ENCODE assay signal across 26 cellular contexts in the genomic region with DNA sequence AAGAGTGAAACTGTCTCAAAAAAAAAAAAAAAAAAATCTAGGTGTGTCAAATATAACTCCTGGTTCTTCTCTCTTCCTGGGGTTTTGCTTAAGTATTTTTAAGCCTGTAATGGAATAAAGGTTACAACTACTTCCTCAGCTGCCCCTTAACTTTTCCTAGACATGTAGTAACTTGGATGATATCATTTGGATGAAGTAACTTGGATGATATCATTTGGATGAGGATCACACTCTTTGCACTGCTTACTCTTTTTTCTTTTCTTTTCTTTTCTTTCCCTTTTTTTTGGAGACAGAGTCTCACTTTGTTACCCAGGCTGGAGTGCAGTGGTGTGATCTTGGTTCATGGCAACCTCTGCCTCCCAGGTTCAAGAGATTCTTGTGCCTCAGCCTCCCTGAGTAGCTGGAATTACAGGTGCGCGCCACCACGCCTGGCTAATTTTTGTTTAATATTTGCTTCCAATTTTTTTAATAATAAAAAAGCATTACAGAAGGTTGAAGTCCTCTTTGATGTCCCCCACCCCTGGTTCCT. TPM values are rescaled to one million over a fixed set of nuclear protein-coding genes. Genes with fewer than 3 reads are reported as not detected.
DNase-seq lines count a peak whose midpoint lies in the region; ATAC-seq and TF ChIP-seq lines count a peak whose summit lies in the region.
"Had no signal": no experiment of that assay in that cellular context is flagged by ENCODE, and none has a peak within 500 bp of the region (broad histone marks: within the 10 kb centered on the region; RNA-seq: fewer than 3 reads in every experiment).

No MANE protein-coding gene starts in this region.

- no peak for TF ChIP-seq CTCF in Caco-2 (IDR thresholded peaks at IDR 0.05; ENCODE audit: insufficient read depth in 1 of 2, low read depth in 1 of 2, low read length in 1 of 2, severe bottlenecking in 1 of 2, unreplicated experiment in 1 of 2)
- no peak for TF ChIP-seq CTCF in HFFc6 (IDR thresholded peaks at IDR 0.05)
- TF ChIP-seq CTCF in coronary artery (IDR thresholded peaks at IDR 0.05) = no peak
- no peak for TF ChIP-seq CTCF in BE2C (IDR thresholded peaks at IDR 0.05; ENCODE audit: low read depth, low read length)

- peaks cover 10% of the 10 kb centered on the region for H3K9me3 Mint-ChIP-seq in Caco-2 (ENCODE audit: unreplicated experiment)
- H3K9me3 Mint-ChIP-seq in HFFc6 = no peaks in the 10 kb centered on the region
- H3K9me3 Mint-ChIP-seq: nephron had no signal

- H3K9me3 ChIP-seq in Caco-2 (no peaks in the 10 kb centered on the region), BE2C (no peaks in the 10 kb centered on the region)
- H3K9me3 ChIP-seq: heart right ventricle, SJCRH30 had no signal

- H3K4me3 Mint-ChIP-seq in Caco-2 (ENCODE audit: unreplicated experiment) (no peak overlapping the region), HFFc6 (no peak overlapping the region)
- H3K4me3 Mint-ChIP-seq: activated T-cell treated with anti-CD3 and anti-CD28 coated beads, Interleukin-2, amount 50 U/mL, for 4 hours had no signal

- BruUV-seq in Caco-2 (replicated peaks; lab: Mats Ljungman, UMichigan) = no TSS peak

- DNase-seq in Caco-2 (no peak), HFFc6 (no peak), coronary artery (ENCODE audit: low spot score) (peak; percentile 2), iris pigment epithelial cell (ENCODE audit: low read depth) (peak; percentile 33), BE2C (no peak), posterior vena cava (ENCODE audit: low spot score) (no peak), dermis blood vessel endothelial cell (no peak)
- DNase-seq: activated CD4-positive, alpha-beta T cell treated with anti-CD3 and anti-CD28 coated beads for 1 hour; activated naive CD4-positive, alpha-beta T cell treated with anti-CD3 and anti-CD28 coated beads, Interleukin-2, amount 50 U/mL, for 16 hours; activated T-cell treated with anti-CD3 and anti-CD28 coated beads, Interleukin-2, amount 50 U/mL, for 4 hours; effector memory CD4-positive, alpha-beta T cell; heart right ventricle; left ventricle myocardium superior; NCI-H1930; NCI-H345; NCI-H82; substantia nigra; T-helper 1 cell had no signal

- peak overlapping the region; percentile 94 for H3K27ac Mint-ChIP-seq in Caco-2 (ENCODE audit: unreplicated experiment)
- peak overlapping the region; percentile 43; the same call in 1 of the 2 replicates for H3K27ac Mint-ChIP-seq in HFFc6
- H3K27ac Mint-ChIP-seq: nephron had no signal

- H3K27me3 ChIP-seq in Caco-2 (replicated peaks; ENCODE audit: control insufficient read depth, insufficient read depth, low read length) (no peaks in the 10 kb centered on the region), BE2C (no peaks in the 10 kb centered on the region)
- H3K27me3 ChIP-seq: heart right ventricle, SJCRH30 had no signal

- H3K27me3 Mint-ChIP-seq in Caco-2 (ENCODE audit: insufficient read depth, unreplicated experiment) (no peaks in the 10 kb centered on the region), HFFc6 (ENCODE audit: insufficient read depth) (peaks cover 4% of the 10 kb centered on the region)

- H3K4me3 ChIP-seq in Caco-2 (ENCODE audit: low read depth, low read length) = no peak overlapping the region
- no peak overlapping the region for H3K4me3 ChIP-seq in coronary artery
- no peak overlapping the region for H3K4me3 ChIP-seq in BE2C (ENCODE audit: low read depth, low read length)
- H3K4me3 ChIP-seq: heart right ventricle, SJCRH30 had no signal

- intact Hi-C loops in Caco-2 (cut with micrococcal nuclease; ENCODE audit: unreplicated experiment) (no loop called here), posterior vena cava (cut with DNase I) (no loop called here)

- H3K4me1 Mint-ChIP-seq in Caco-2 (ENCODE audit: low read depth, unreplicated experiment) (peaks cover 25% of the 10 kb centered on the region), HFFc6 (ENCODE audit: low read depth) (peaks cover 33% of the 10 kb centered on the region)

- H3K27ac ChIP-seq in coronary artery = no peak overlapping the region
- H3K27ac ChIP-seq: C4-2B, heart right ventricle, KMS-11 had no signal

- CTCF ChIA-PET in Caco-2 (lab: Charles Lee) = no interaction called here

- ATAC-seq in GM18868 (IDR thresholded peaks at IDR 0.05; ENCODE audit: unreplicated experiment) = no peak
- ATAC-seq: activated T-cell treated with anti-CD3 and anti-CD28 coated beads, Interleukin-2, amount 50 U/mL, for 4 hours; heart right ventricle; left ventricle myocardium superior had no signal

- H3K4me1 ChIP-seq in Caco-2 (peaks cover 32% of the 10 kb centered on the region), BE2C (no peaks in the 10 kb centered on the region)

- H3K36me3 ChIP-seq in Caco-2 (ENCODE audit: control insufficient read depth, insufficient read depth, low read length) (no peaks in the 10 kb centered on the region), BE2C (no peaks in the 10 kb centered on the region)
- H3K36me3 ChIP-seq: heart right ventricle, SJCRH30 had no signal

- POLR2A ChIA-PET in Caco-2 (lab: Charles Lee) = interaction anchor here (0.8 kb wide), 1 partner anchor 285 kb away, joined by 4 read pairs; the partner anchor contains the start of gene COX14

- H3K36me3 Mint-ChIP-seq in Caco-2 (ENCODE audit: insufficient read depth, unreplicated experiment) (peaks cover 33% of the 10 kb centered on the region), HFFc6 (ENCODE audit: low read depth) (peaks cover 4% of the 10 kb centered on the region; the same call in 1 of the 2 replicates)

RNA-seq across cellular contexts. Expression of gene FAM186A, which starts 0.8 kb away (rescaled TPM):
- not detected in 2 replicates for total RNA-seq in Caco-2 (2022)
- not detected for total RNA-seq in HFFc6 (2021; fragmentation: NEBNext Ultra II Directional; extraction: Animal tissue kit (Norgen Biotek cat#: 25700))
- polyA plus RNA-seq in BE2C (2012; ENCODE audit: insufficient read depth, insufficient read length, low read depth) = not detected
- total RNA-seq in posterior vena cava = not detected
- total RNA-seq in dermis blood vessel endothelial cell = not detected in 2 replicates
- total RNA-seq: activated T-cell treated with anti-CD3 and anti-CD28 coated beads, Interleukin-2, amount 50 U/mL, for 4 hours; aorta; heart right ventricle; left ventricle myocardium superior; OCI-LY7 had no signal
- polyA plus RNA-seq: fibroblast of lung, heart right ventricle had no signal

RNA-seq across cellular contexts. Expression of gene LARP4, which starts 3.5 kb away (rescaled TPM):
- total RNA-seq in Caco-2 (2022) = 103 and 115 TPM in 2 replicates
- 10 to 100 TPM; 51.3 to 59.6 (median 57.2) TPM for total RNA-seq in HFFc6 (2021; fragmentation: NEBNext Ultra II Directional; extraction: Animal tissue kit (Norgen Biotek cat#: 25700))
- 26.5 TPM for polyA plus RNA-seq in BE2C (2012; ENCODE audit: insufficient read depth, insufficient read length, low read depth)
- total RNA-seq in posterior vena cava = 10 to 100 TPM; 63.2 to 72.0 TPM
- total RNA-seq in dermis blood vessel endothelial cell = 50.2 and 82.5 TPM in 2 replicates

Comparison
In these comparisons a context has a peak if more than half of its experiments do, and no peak if none do; other contexts are left out.
1. DNase-seq: peak in coronary artery (single experiment) and iris pigment epithelial cell (single experiment); none in Caco-2 (0 of 2), HFFc6 (single experiment), BE2C (single experiment), posterior vena cava (single experiment) and dermis blood vessel endothelial cell (single experiment).